Comparison of ENCODE assay signal across 24 cellular contexts in genomic region chr17:58096892-58097291, GRCh38. TPM values are rescaled to one million over a fixed set of nuclear protein-coding genes. Genes with fewer than 3 reads are reported as not detected.
DNase-seq lines count a peak whose midpoint lies in the region; ATAC-seq and TF ChIP-seq lines count a peak whose summit lies in the region.
"Had no signal": no experiment of that assay in that cellular context is flagged by ENCODE, and none has a peak within 500 bp of the region (broad histone marks: within the 10 kb centered on the region; RNA-seq: fewer than 3 reads in every experiment).

No MANE protein-coding gene starts in this region.

- intact Hi-C loops in OCI-LY7 (cut with micrococcal nuclease; ENCODE audit: unreplicated experiment) = no loop called here

- H3K4me1 ChIP-seq in OCI-LY7 (ENCODE audit: insufficient read depth, low read length, poor library complexity, severe bottlenecking) (no peaks in the 10 kb centered on the region), endodermal cell (ENCODE audit: control insufficient read depth, insufficient read depth, low read length) (no peaks in the 10 kb centered on the region)
- H3K4me1 ChIP-seq: BLaER1, prostate gland had no signal

- H3K27me3 Mint-ChIP-seq in endodermal cell (ENCODE audit: insufficient read depth) (no peaks in the 10 kb centered on the region), nephron progenitor cell (ENCODE audit: low read depth, poor library complexity) (peaks cover 3% of the 10 kb centered on the region)
- no peaks in the 10 kb centered on the region for H3K27me3 Mint-ChIP-seq in activated T-cell treated with anti-CD3 and anti-CD28 coated beads, Interleukin-2, amount 50 U/mL, for 4 hours (ENCODE audit: low read depth)
- H3K27me3 Mint-ChIP-seq: activated B cell treated with CpG ODN at 0.5 μM for 24 hours; activated naive CD8-positive, alpha-beta T cell treated with anti-CD3 and anti-CD28 coated beads, Interleukin-2, amount 10 ng/mL, durations not matched to agents 7 days and 5 days; IgD-negative memory B cell had no signal

- peaks cover 10% of the 10 kb centered on the region for H3K4me1 Mint-ChIP-seq in endodermal cell
- no peaks in the 10 kb centered on the region for H3K4me1 Mint-ChIP-seq in nephron progenitor cell
- H3K4me1 Mint-ChIP-seq in activated T-cell treated with anti-CD3 and anti-CD28 coated beads, Interleukin-2, amount 50 U/mL, for 4 hours (ENCODE audit: low read depth) = peaks cover 9% of the 10 kb centered on the region
- H3K4me1 Mint-ChIP-seq: activated B cell treated with CpG ODN at 0.5 μM for 24 hours, IgD-negative memory B cell, nephron had no signal

- H3K9me2 ChIP-seq in OCI-LY7 (ENCODE audit: insufficient read depth, low read length) = no peaks in the 10 kb centered on the region

- TF ChIP-seq CTCF in OCI-LY7 (conservative IDR thresholded peaks at IDR 0.05; ENCODE audit: low read length) (peak; percentile 43), endodermal cell (conservative IDR thresholded peaks at IDR 0.05) (peak; percentile 65), nephron progenitor cell (IDR thresholded peaks at IDR 0.05) (peak; percentile 6), coronary artery (IDR thresholded peaks at IDR 0.05) (no peak)

- no TSS peak for BruUV-seq in OCI-LY7 (replicated peaks; lab: Mats Ljungman, UMichigan)

- H3K27ac ChIP-seq in OCI-LY7 (ENCODE audit: low read depth, low read length, poor library complexity, severe bottlenecking) = no peak overlapping the region
- no peak overlapping the region for H3K27ac ChIP-seq in endodermal cell (ENCODE audit: low read depth, low read length)
- H3K27ac ChIP-seq in coronary artery = no peak overlapping the region
- H3K27ac ChIP-seq: BLaER1, prostate gland had no signal

- H3K79me2 ChIP-seq in OCI-LY7 (ENCODE audit: insufficient read depth, low read depth, low read length) = no peaks in the 10 kb centered on the region

- WGBS in endodermal cell (ENCODE audit: insufficient coverage in 1 of 2, insufficient read length in 1 of 2), 2 experiments = 71 to 100% methylated on average over 2 to 4 of the region's 4 CpGs

- H3K4me3 ChIP-seq in OCI-LY7 (ENCODE audit: low read depth, low read length, poor library complexity, severe bottlenecking) = no peak overlapping the region
- no peak overlapping the region for H3K4me3 ChIP-seq in endodermal cell (ENCODE audit: low read length)
- no peak overlapping the region for H3K4me3 ChIP-seq in coronary artery
- H3K4me3 ChIP-seq: BLaER1, prostate gland, smooth muscle cell had no signal

- H3K9ac ChIP-seq in endodermal cell (ENCODE audit: extremely low read depth, low read length, poor library complexity, severe bottlenecking) = no peak overlapping the region
- H3K9ac ChIP-seq: BLaER1 had no signal

- H3K9me3 Mint-ChIP-seq in endodermal cell (no peaks in the 10 kb centered on the region), nephron progenitor cell (no peaks in the 10 kb centered on the region)
- H3K9me3 Mint-ChIP-seq in activated T-cell treated with anti-CD3 and anti-CD28 coated beads, Interleukin-2, amount 50 U/mL, for 4 hours = no peaks in the 10 kb centered on the region
- H3K9me3 Mint-ChIP-seq: activated B cell treated with CpG ODN at 0.5 μM for 24 hours; activated naive CD8-positive, alpha-beta T cell treated with anti-CD3 and anti-CD28 coated beads, Interleukin-2, amount 10 ng/mL, durations not matched to agents 7 days and 5 days; activated T-helper 1 cell treated with anti-CD3 and anti-CD28 coated beads, Interleukin-12 subunit alpha, Interleukin-12 subunit beta, Interleukin-2, Interleukin-4 antibody, amounts not matched to agents 30 ng/mL and 10 ng/mL and 1 ng/mL, durations not matched to agents 14 hours and 24 hours and 36 hours; IgD-negative memory B cell; nephron had no signal

- peaks cover 30% of the 10 kb centered on the region for H3K36me3 ChIP-seq in OCI-LY7 (ENCODE audit: insufficient read depth, low read length)
- peaks cover 31% of the 10 kb centered on the region for H3K36me3 ChIP-seq in endodermal cell (ENCODE audit: control insufficient read depth, insufficient read depth, low read length)

- POLR2A ChIA-PET in OCI-LY7 (lab: Charles Lee) = interaction anchor here (0.7 to 0.8 kb wide), 2 partner anchors 89 to 247 kb away, joined by 3 read pairs; partner anchors contain the start of gene SRSF1

- no peaks in the 10 kb centered on the region for H4K20me1 ChIP-seq in OCI-LY7 (ENCODE audit: insufficient read depth, low read length)

- no peak overlapping the region for H2AFZ ChIP-seq in OCI-LY7 (ENCODE audit: low read length)

- H3K27me3 ChIP-seq in endodermal cell (ENCODE audit: control insufficient read depth, insufficient read depth, low read length, poor library complexity, severe bottlenecking) = no peaks in the 10 kb centered on the region
- H3K27me3 ChIP-seq: BLaER1 had no signal

- H3K4me2 ChIP-seq in OCI-LY7 (ENCODE audit: low read length) = no peak overlapping the region
- H3K4me2 ChIP-seq: BLaER1, smooth muscle cell had no signal

- CTCF ChIA-PET in OCI-LY7 (lab: Charles Lee; ENCODE audit: unreplicated experiment) = interaction anchor here (1.2 kb wide), 1 partner anchor 98 kb away, joined by 3 read pairs; no protein-coding TSS in a partner anchor

- H3K36me3 Mint-ChIP-seq in endodermal cell (ENCODE audit: low read depth) (peaks cover 28% of the 10 kb centered on the region), nephron progenitor cell (ENCODE audit: low read depth) (peaks cover 39% of the 10 kb centered on the region)
- peaks cover 12% of the 10 kb centered on the region for H3K36me3 Mint-ChIP-seq in activated T-cell treated with anti-CD3 and anti-CD28 coated beads, Interleukin-2, amount 50 U/mL, for 4 hours (ENCODE audit: insufficient read depth)
- H3K36me3 Mint-ChIP-seq: IgD-negative memory B cell had no signal

- H3K27ac Mint-ChIP-seq in endodermal cell (no peak overlapping the region), nephron progenitor cell (no peak overlapping the region)
- H3K27ac Mint-ChIP-seq: activated B cell treated with CpG ODN at 0.5 μM for 24 hours; activated CD8-positive, alpha-beta T cell treated with anti-CD3 and anti-CD28 coated beads, Interleukin-2, amount 10 ng/mL, durations not matched to agents 7 days and 5 days; activated naive CD8-positive, alpha-beta T cell treated with anti-CD3 and anti-CD28 coated beads, Interleukin-2, amount 10 ng/mL, durations not matched to agents 7 days and 5 days; activated T-helper 1 cell treated with anti-CD3 and anti-CD28 coated beads, Interleukin-12 subunit alpha, Interleukin-12 subunit beta, Interleukin-2, Interleukin-4 antibody, amounts not matched to agents 30 ng/mL and 10 ng/mL and 1 ng/mL, durations not matched to agents 14 hours and 24 hours and 36 hours; IgD-negative memory B cell; nephron had no signal

- ATAC-seq in GM18907 (IDR thresholded peaks at IDR 0.05; ENCODE audit: unreplicated experiment) = no peak
- no peak for ATAC-seq in activated T-cell treated with anti-CD3 and anti-CD28 coated beads, Interleukin-2, amount 50 U/mL, for 4 hours
- ATAC-seq: activated CD8-positive, alpha-beta T cell treated with anti-CD3 and anti-CD28 coated beads, Interleukin-2, amount 10 ng/mL, durations not matched to agents 7 days and 5 days had no signal

- peak; percentile 9 for DNase-seq in EH (ENCODE audit: low read depth)
- DNase-seq in OCI-LY7 (ENCODE audit: low spot score) = no peak
- no peak for DNase-seq in endodermal cell
- no peak for DNase-seq in nephron progenitor cell
- DNase-seq in coronary artery (ENCODE audit: low spot score) = no peak
- DNase-seq in activated T-cell treated with anti-CD3 and anti-CD28 coated beads, Interleukin-2, amount 50 U/mL, for 4 hours = no peak
- DNase-seq: activated B cell treated with CpG ODN at 0.5 μM for 24 hours; activated CD8-positive, alpha-beta T cell treated with anti-CD3 and anti-CD28 coated beads, Interleukin-2, amount 10 ng/mL, durations not matched to agents 7 days and 5 days; activated naive CD8-positive, alpha-beta T cell treated with anti-CD3 and anti-CD28 coated beads, Interleukin-2, amount 10 ng/mL, durations not matched to agents 7 days and 5 days; dermis blood vessel endothelial cell; NCI-H1930; NCI-H510A; SHP77; stimulated activated CD4-positive, alpha-beta T cell treated with anti-CD3 and anti-CD28 coated beads, Interleukin-4, amount 100 ng/mL, for 4 hours; T-helper 2 cell had no signal

- H3K4me3 Mint-ChIP-seq in endodermal cell = no peak overlapping the region
- no peak overlapping the region for H3K4me3 Mint-ChIP-seq in nephron progenitor cell
- H3K4me3 Mint-ChIP-seq in activated T-cell treated with anti-CD3 and anti-CD28 coated beads, Interleukin-2, amount 50 U/mL, for 4 hours = no peak overlapping the region
- H3K4me3 Mint-ChIP-seq: activated B cell treated with CpG ODN at 0.5 μM for 24 hours; activated CD8-positive, alpha-beta T cell treated with anti-CD3 and anti-CD28 coated beads, Interleukin-2, amount 10 ng/mL, durations not matched to agents 7 days and 5 days; activated naive CD8-positive, alpha-beta T cell treated with anti-CD3 and anti-CD28 coated beads, Interleukin-2, amount 10 ng/mL, durations not matched to agents 7 days and 5 days; activated T-helper 1 cell treated with anti-CD3 and anti-CD28 coated beads, Interleukin-12 subunit alpha, Interleukin-12 subunit beta, Interleukin-2, Interleukin-4 antibody, amounts not matched to agents 30 ng/mL and 10 ng/mL and 1 ng/mL, durations not matched to agents 14 hours and 24 hours and 36 hours; IgD-negative memory B cell; nephron had no signal

- H3K9me3 ChIP-seq in OCI-LY7 (ENCODE audit: low read length) (no peaks in the 10 kb centered on the region), endodermal cell (ENCODE audit: control insufficient read depth, low read length) (no peaks in the 10 kb centered on the region)
- H3K9me3 ChIP-seq: BLaER1, prostate gland had no signal

RNA-seq across cellular contexts. Expression of gene DYNLL2, which starts 13.7 kb away (rescaled TPM):
- 12.4 and 13.4 TPM in 2 replicates for total RNA-seq in OCI-LY7 (2014; rRNA removed; shearing (Covaris generic))
- total RNA-seq in OCI-LY7 (2022) (21.1 and 22.5 TPM in 2 replicates), endodermal cell (10 to 100 TPM; 47.9 to 69.3 TPM)
- polyA plus RNA-seq in endodermal cell (2013, experiment 1 of 2) = 54.8 TPM
- 49.1 TPM for polyA plus RNA-seq in endodermal cell (2013, experiment 2 of 2)
- total RNA-seq in activated T-cell treated with anti-CD3 and anti-CD28 coated beads, Interleukin-2, amount 50 U/mL, for 4 hours = 10 to 100 TPM; 40.3 to 43.5 (median 42.3) TPM

RNA-seq across cellular contexts. Expression of gene OR4D1, which starts 51.3 kb away (rescaled TPM):
- total RNA-seq in OCI-LY7 (2014; rRNA removed; shearing (Covaris generic)) = not detected in 2 replicates
- total RNA-seq in OCI-LY7 (2022) = not detected in 2 replicates
- under 1 TPM; 0.07 to 0.22 TPM for total RNA-seq in endodermal cell
- polyA plus RNA-seq in endodermal cell (2013, experiment 1 of 2) = 0.04 TPM
- polyA plus RNA-seq in endodermal cell (2013, experiment 2 of 2) = 0.04 TPM
- total RNA-seq in activated T-cell treated with anti-CD3 and anti-CD28 coated beads, Interleukin-2, amount 50 U/mL, for 4 hours = under 1 TPM; 0.14 to 0.33 (median 0.21) TPM
- total RNA-seq: activated B cell treated with CpG ODN at 0.5 μM for 24 hours, dermis blood vessel endothelial cell, mesenteric fat pad, smooth muscle cell, subcutaneous adipose tissue had no signal
- polyA plus RNA-seq: smooth muscle cell had no signal
